ENCODE assay signal across 8 cellular contexts in genomic region chr19:29724102-29724641, GRCh38. TPM values are rescaled to one million over a fixed set of nuclear protein-coding genes. Genes with fewer than 3 reads are reported as not detected.
DNase-seq lines count a peak whose midpoint lies in the region; ATAC-seq and TF ChIP-seq lines count a peak whose summit lies in the region.

No MANE protein-coding gene starts in this region.

- no peak overlapping the region for H2BK15ac ChIP-seq in mesendoderm (replicated peaks; ENCODE audit: low read depth)

- H3K9ac ChIP-seq in DND-41 (ENCODE audit: low read depth, low read length) (peak overlapping the region; percentile 21; the same call in 1 of the 2 replicates), mesendoderm (ENCODE audit: low read length) (peak overlapping the region; percentile 37)

- H3K79me1 ChIP-seq in mesendoderm (ENCODE audit: low read length): no peaks in the 10 kb centered on the region

- H3K4me2 ChIP-seq in DND-41 (ENCODE audit: insufficient read depth, low read length) (peak overlapping the region; percentile 28; the same call in 1 of the 2 replicates), mesendoderm (ENCODE audit: low read length) (peak overlapping the region; percentile 35)

- no peaks in the 10 kb centered on the region for H4K20me1 ChIP-seq in DND-41 (ENCODE audit: insufficient read depth, low read length)

- no peaks in the 10 kb centered on the region for H3K79me2 ChIP-seq in DND-41 (ENCODE audit: insufficient read depth, low read length)
- no peaks in the 10 kb centered on the region for H3K79me2 ChIP-seq in mesendoderm (ENCODE audit: control insufficient read depth, insufficient read depth, low read length)

- H3K56ac ChIP-seq in mesendoderm (ENCODE audit: low read length): peak overlapping the region; percentile 68

- no peak overlapping the region for H4K8ac ChIP-seq in mesendoderm (ENCODE audit: low read depth, low read length)

- DNase-seq in DND-41 (peak; percentile 60), NCI-H2227 treated with DMSO at 0.1 percent for 48 hours (lab: John Stamatoyannopoulos, UW) (peak; percentile 68), mesendoderm (peak; percentile 61), NCI-H2107 (lab: John Stamatoyannopoulos, UW) (no peak), medulla oblongata (ENCODE audit: extremely low spot score) (no peak)
- no peak for DNase-seq in central memory CD8-positive, alpha-beta T cell (ENCODE audit: low spot score in 2 of 2)

- H2AFZ ChIP-seq in DND-41 (ENCODE audit: low read depth, low read length): peak overlapping the region; percentile 55

- H3K9me3 ChIP-seq in DND-41 (ENCODE audit: insufficient read depth, low read length, severe bottlenecking): no peaks in the 10 kb centered on the region

- no peaks in the 10 kb centered on the region for H3K36me3 ChIP-seq in DND-41 (ENCODE audit: insufficient read depth, low read length)
- H3K36me3 ChIP-seq in mesendoderm (ENCODE audit: control insufficient read depth, insufficient read depth, low read length): no peaks in the 10 kb centered on the region

- H3K4me3 Mint-ChIP-seq in central memory CD8-positive, alpha-beta T cell: peak overlapping the region; percentile 25

- no CpG with 5 or more reads among the region's 39 CpGs for WGBS in mesendoderm (ENCODE audit: extremely low coverage, insufficient coverage, low lambda C conversion rate)

- H3K4me3 ChIP-seq in DND-41 (ENCODE audit: low read depth in 1 of 2, low read length in 2 of 2): no peak overlapping the region
- no peak overlapping the region for H3K4me3 ChIP-seq in mesendoderm (ENCODE audit: low read length)

- H3K36me3 Mint-ChIP-seq in central memory CD8-positive, alpha-beta T cell (ENCODE audit: insufficient read depth): peaks cover 1% of the 10 kb centered on the region

- peak overlapping the region; percentile 16 for H3K18ac ChIP-seq in mesendoderm (ENCODE audit: low read length)

- no peak overlapping the region for H3K23ac ChIP-seq in mesendoderm (ENCODE audit: low read length)

- H3K4me1 ChIP-seq in DND-41 (ENCODE audit: insufficient read depth, low read length): peaks cover 16% of the 10 kb centered on the region
- H3K4me1 ChIP-seq in mesendoderm (ENCODE audit: control insufficient read depth, low read depth, low read length): no peaks in the 10 kb centered on the region

- H3K4ac ChIP-seq in mesendoderm (ENCODE audit: low read depth, low read length): peak overlapping the region; percentile 76

- H2BK120ac ChIP-seq in mesendoderm (ENCODE audit: low read depth, low read length): no peak overlapping the region

- no peaks in the 10 kb centered on the region for H3K9me3 Mint-ChIP-seq in central memory CD8-positive, alpha-beta T cell

- no peak overlapping the region for H3K27ac Mint-ChIP-seq in central memory CD8-positive, alpha-beta T cell (ENCODE audit: low read depth)

- H3K27ac ChIP-seq in DND-41 (ENCODE audit: low read length): no peak overlapping the region
- no peak overlapping the region for H3K27ac ChIP-seq in mesendoderm (ENCODE audit: low read depth, low read length)

- H4K5ac ChIP-seq in mesendoderm (ENCODE audit: low read length): no peak overlapping the region

- H3K27me3 ChIP-seq in DND-41 (ENCODE audit: insufficient read depth, low read length, poor library complexity) (peaks cover 23% of the 10 kb centered on the region), mesendoderm (ENCODE audit: insufficient read depth, low read length, poor library complexity) (no peaks in the 10 kb centered on the region)

- peaks cover 53% of the 10 kb centered on the region for H3K27me3 Mint-ChIP-seq in central memory CD8-positive, alpha-beta T cell

- no peak overlapping the region for H2AK5ac ChIP-seq in mesendoderm (ENCODE audit: low read length)

- H2BK5ac ChIP-seq in mesendoderm (ENCODE audit: low read length): no peak overlapping the region

- ATAC-seq in DND-41 (ENCODE audit: insufficient read depth, low read depth) (peak; percentile 87), GM21529 (IDR thresholded peaks at IDR 0.05; ENCODE audit: unreplicated experiment) (no peak), HG02973 (IDR thresholded peaks at IDR 0.05; ENCODE audit: unreplicated experiment) (no peak)
- peak; percentile 60 for ATAC-seq in central memory CD8-positive, alpha-beta T cell (replicated peaks; ENCODE audit: extremely low read depth, poor library complexity, severe bottlenecking)

- no peaks in the 10 kb centered on the region for H3K4me1 Mint-ChIP-seq in central memory CD8-positive, alpha-beta T cell

- no peak for TF ChIP-seq CTCF in DND-41 (IDR thresholded peaks at IDR 0.05; ENCODE audit: borderline replicate concordance, extremely low read depth, low read length, poor library complexity, severe bottlenecking)

RNA-seq across cellular contexts. Expression of gene C19orf12, which starts 9.1 kb away (rescaled TPM):
- polyA plus RNA-seq in mesendoderm (2013, experiment 1 of 2): 10.9 TPM
- polyA plus RNA-seq in mesendoderm (2013, experiment 2 of 2): 10.9 TPM

RNA-seq across cellular contexts. Expression of gene PLEKHF1, which starts 58.9 kb away (rescaled TPM):
- polyA plus RNA-seq in mesendoderm (2013, experiment 1 of 2): 3.0 TPM
- 3.7 TPM for polyA plus RNA-seq in mesendoderm (2013, experiment 2 of 2)

Comparison
In these comparisons a context has a peak if more than half of its experiments do, and no peak if none do; other contexts are left out.
1. ATAC-seq: peak in DND-41 (single experiment) and central memory CD8-positive, alpha-beta T cell (single experiment); none in GM21529 (single experiment) and HG02973 (single experiment).
2. DNase-seq: peak in DND-41 (single experiment), NCI-H2227 treated with DMSO at 0.1 percent for 48 hours (single experiment) and mesendoderm (single experiment); none in central memory CD8-positive, alpha-beta T cell (0 of 2), NCI-H2107 (single experiment) and medulla oblongata (single experiment).